In genomic region chr1:192707978-192708547, GRCh38 we compare ENCODE assay signal across 17 cellular contexts.
"Had no signal": no experiment of that assay in that cellular context is flagged by ENCODE, and none has a peak within 500 bp of the region (broad histone marks: within the 10 kb centered on the region; RNA-seq: fewer than 3 reads in every experiment).

No MANE protein-coding gene starts in this region.

- H3K27me3 ChIP-seq: cardiac muscle cell, heart left ventricle, left lung had no signal

- H3K36me3 ChIP-seq: cardiac muscle cell, heart left ventricle, left lung had no signal

- H3K4me3 ChIP-seq: cardiac muscle cell, heart left ventricle, left lung, psoas muscle had no signal

- ATAC-seq: activated CD4-positive, alpha-beta T cell treated with anti-CD3 and anti-CD28 coated beads for 36 hours; activated CD8-positive, alpha-beta T cell treated with anti-CD3 and anti-CD28 coated beads for 36 hours; activated naive CD8-positive, alpha-beta T cell treated with anti-CD3 and anti-CD28 coated beads, Interleukin-2, amount 50 U/mL, for 24 hours; activated T-cell treated with anti-CD3 and anti-CD28 coated beads, Interleukin-2, amount 50 U/mL, for 72 hours; heart left ventricle; left lung; psoas muscle; sciatic nerve had no signal

- H3K9me3 ChIP-seq: heart left ventricle, left lung, psoas muscle had no signal

- H3K4me1 ChIP-seq: heart left ventricle, left lung, psoas muscle had no signal

- DNase-seq: activated CD4-positive, alpha-beta T cell treated with anti-CD3 and anti-CD28 coated beads for 36 hours; activated CD8-positive, alpha-beta memory T cell treated with anti-CD3 and anti-CD28 coated beads, Interleukin-2, amount 50 U/mL, for 4 hours; activated CD8-positive, alpha-beta T cell treated with anti-CD3 and anti-CD28 coated beads for 36 hours; activated naive CD4-positive, alpha-beta T cell treated with Interleukin-2 at 50 U/mL for 16 hours; activated naive CD8-positive, alpha-beta T cell treated with anti-CD3 and anti-CD28 coated beads, Interleukin-2, amount 50 U/mL, for 24 hours; activated T-cell treated with anti-CD3 and anti-CD28 coated beads, Interleukin-2, amount 50 U/mL, for 72 hours; foreskin melanocyte; heart left ventricle; islet precursor cell; left lung; nephron progenitor cell; psoas muscle; stimulated activated CD4-positive, alpha-beta T cell treated with anti-CD3 and anti-CD28 coated beads, Interleukin-12 subunit alpha, Interleukin-12 subunit beta, amount 100 ng/mL, for 4 hours; stimulated activated naive CD4-positive, alpha-beta T cell had no signal

- H3K27ac ChIP-seq: cardiac muscle cell, heart left ventricle, psoas muscle, VCaP had no signal
